ENCODE assay signal across 26 cellular contexts in genomic region chr11:120599816-120600420, GRCh38.
A peak's percentile ranks its signal among the peaks of the same experiment; 100 is the strongest.
DNase-seq lines count a peak whose midpoint lies in the region; ATAC-seq and TF ChIP-seq lines count a peak whose summit lies in the region.
"Had no signal": no experiment of that assay in that cellular context is flagged by ENCODE, and none has a peak within 500 bp of the region (broad histone marks: within the 10 kb centered on the region; RNA-seq: fewer than 3 reads in every experiment).

No MANE protein-coding gene starts in this region.

- DNase-seq in cardiac septum (ENCODE audit: low spot score) = peak; percentile 55
- DNase-seq in right atrium auricular region (ENCODE audit: low spot score) = no peak
- DNase-seq in chondrocyte (ENCODE audit: low spot score) = peak; percentile 40
- no peak for DNase-seq in neural crest cell (ENCODE audit: low read depth, low spot score)
- peak; percentile 40 for DNase-seq in upper lobe of right lung
- DNase-seq in NCI-H526 (lab: John Stamatoyannopoulos, UW) = no peak
- no peak for DNase-seq in NCI-H345 treated with DMSO at 0.1 percent for 48 hours (lab: John Stamatoyannopoulos, UW; ENCODE audit: unreplicated experiment)
- no peak for DNase-seq in OCI-M2 (lab: John Stamatoyannopoulos, UW; ENCODE audit: unreplicated experiment)
- DNase-seq: C1 segment of cervical spinal cord; Caco-2; CD8-positive, alpha-beta T cell; GOT3; HCEC 1CT; Karpas-422; NCI-H1092; NCI-H1417 treated with DMSO at 0.1 percent for 48 hours; NCI-H1694 treated with DMSO at 0.1 percent for 48 hours; NCI-H2081; NCI-H2171 treated with DMSO at 0.1 percent for 48 hours; NCI-H345; NCI-H524; SHP77 had no signal

- H3K4me3 ChIP-seq in right atrium auricular region = no peak overlapping the region
- H3K4me3 ChIP-seq in upper lobe of right lung = no peak overlapping the region

- intact Hi-C loops in cardiac septum (cut with DNase I) (no loop called here), upper lobe of right lung (cut with DNase I) (no loop called here)

- peaks cover 7% of the 10 kb centered on the region for H3K4me1 Mint-ChIP-seq in chondrocyte (ENCODE audit: low read depth)
- no peaks in the 10 kb centered on the region for H3K4me1 Mint-ChIP-seq in neural crest cell

- H3K36me3 ChIP-seq in right atrium auricular region (no peaks in the 10 kb centered on the region), upper lobe of right lung (no peaks in the 10 kb centered on the region)

- H3K4me3 Mint-ChIP-seq in chondrocyte (ENCODE audit: unreplicated experiment) (no peak overlapping the region), neural crest cell (no peak overlapping the region)
- H3K4me3 Mint-ChIP-seq: CD8-positive, alpha-beta T cell had no signal

- H3K27ac Mint-ChIP-seq in chondrocyte (ENCODE audit: unreplicated experiment) (no peak overlapping the region), neural crest cell (ENCODE audit: unreplicated experiment) (peak overlapping the region; percentile 75)
- H3K27ac Mint-ChIP-seq: CD8-positive, alpha-beta T cell had no signal

- no peak overlapping the region for H3K27ac ChIP-seq in right atrium auricular region
- H3K27ac ChIP-seq in upper lobe of right lung = no peak overlapping the region
- H3K27ac ChIP-seq: HL-60, RWPE1 had no signal

- H3K36me3 Mint-ChIP-seq in chondrocyte (ENCODE audit: low read depth) = no peaks in the 10 kb centered on the region
- no peaks in the 10 kb centered on the region for H3K36me3 Mint-ChIP-seq in neural crest cell (ENCODE audit: low read depth)
- H3K36me3 Mint-ChIP-seq: CD8-positive, alpha-beta T cell had no signal

- no peak for ATAC-seq in upper lobe of right lung
- ATAC-seq: CD8-positive, alpha-beta T cell; HepG2; Panc1 had no signal

- H3K4me1 ChIP-seq in right atrium auricular region (no peaks in the 10 kb centered on the region), upper lobe of right lung (no peaks in the 10 kb centered on the region)
- H3K4me1 ChIP-seq: Caco-2 had no signal

- H3K27me3 ChIP-seq in right atrium auricular region = no peaks in the 10 kb centered on the region
- no peaks in the 10 kb centered on the region for H3K27me3 ChIP-seq in upper lobe of right lung

- no peak for TF ChIP-seq CTCF in right atrium auricular region (IDR thresholded peaks at IDR 0.05)
- TF ChIP-seq CTCF in chondrocyte (IDR thresholded peaks at IDR 0.05) = no peak
- no peak for TF ChIP-seq CTCF in neural crest cell (conservative IDR thresholded peaks at IDR 0.05)
- TF ChIP-seq CTCF in upper lobe of right lung (IDR thresholded peaks at IDR 0.05) = no peak

- H3K9me3 ChIP-seq in right atrium auricular region = no peaks in the 10 kb centered on the region
- no peaks in the 10 kb centered on the region for H3K9me3 ChIP-seq in upper lobe of right lung
- H3K9me3 ChIP-seq: Caco-2 had no signal

- no peaks in the 10 kb centered on the region for H3K9me3 Mint-ChIP-seq in chondrocyte (ENCODE audit: low read depth)
- no peaks in the 10 kb centered on the region for H3K9me3 Mint-ChIP-seq in neural crest cell
- H3K9me3 Mint-ChIP-seq: CD8-positive, alpha-beta T cell had no signal

- H3K27me3 Mint-ChIP-seq in chondrocyte (ENCODE audit: low read depth) (peaks cover 21% of the 10 kb centered on the region), neural crest cell (ENCODE audit: low read depth) (peaks cover under 1% of the 10 kb centered on the region)

Comparison
In these comparisons a context has a peak if more than half of its experiments do, and no peak if none do; other contexts are left out.
1. DNase-seq: peak in cardiac septum (single experiment), chondrocyte (single experiment) and upper lobe of right lung (single experiment); none in right atrium auricular region (single experiment), neural crest cell (single experiment), NCI-H526 (0 of 2), NCI-H345 treated with DMSO at 0.1 percent for 48 hours (single experiment) and OCI-M2 (single experiment).